1 cellular context compared by ENCODE assay signal in genomic region chr20:50513169-50514034, GRCh38.
TF ChIP-seq lines count a peak whose summit lies in the region.

No MANE protein-coding gene starts in this region.

TF ChIP-seq in GM12878, 131 proteins besides CTCF, POLR2A, EP300 and RAD21 (continued from another document):
- TF ChIP-seq PKNOX1 (IDR thresholded peaks at IDR 0.05) (peak; percentile 59; the same call in 1 of the 2 replicates), ATF7 (IDR thresholded peaks at IDR 0.05; ENCODE audit: low read depth) (peak; percentile 51; the same call in 1 of the 2 replicates), ELK1 (IDR thresholded peaks at IDR 0.05; ENCODE audit: low read depth, low read length) (no peak), CBX3 (IDR thresholded peaks at IDR 0.05; ENCODE audit: borderline replicate concordance, low read depth) (no peak), ATF2 (IDR thresholded peaks at IDR 0.05; ENCODE audit: low read length) (0 out of 2 replicates have a peak, but pooled peaks have one; percentile 41), ZNF687 (IDR thresholded peaks at IDR 0.05) (peak; percentile 39; the same call in 1 of the 2 replicates), MYC (IDR thresholded peaks at IDR 0.05; ENCODE audit: insufficient read depth, insufficient read length, insufficient replicate concordance, low read length, severe bottlenecking) (no peak), MTA3 (IDR thresholded peaks at IDR 0.05; ENCODE audit: borderline replicate concordance, low read length) (no peak), EGR1 (IDR thresholded peaks at IDR 0.05; ENCODE audit: borderline replicate concordance in 1 of 2, low read depth in 2 of 2, low read length in 2 of 2) (no peak), ZBTB40 (IDR thresholded peaks at IDR 0.05; ENCODE audit: borderline replicate concordance) (peak; percentile 41; the same call in 1 of the 2 replicates), MLLT1 (IDR thresholded peaks at IDR 0.05) (no peak), TARDBP (IDR thresholded peaks at IDR 0.05; ENCODE audit: borderline replicate concordance) (no peak), JUNB (IDR thresholded peaks at IDR 0.05) (peak; percentile 44), CBX5 (IDR thresholded peaks at IDR 0.05; ENCODE audit: low read depth) (no peak), IKZF2 (IDR thresholded peaks at IDR 0.05) (0 out of 4 replicates have a peak, but pooled peaks of 1 of the 2 experiments have one; percentile 17), SP1 (IDR thresholded peaks at IDR 0.05; ENCODE audit: low read depth, low read length) (no peak), TCF12 (IDR thresholded peaks at IDR 0.05; ENCODE audit: low read depth, low read length) (no peak)
